In the genomic region with DNA sequence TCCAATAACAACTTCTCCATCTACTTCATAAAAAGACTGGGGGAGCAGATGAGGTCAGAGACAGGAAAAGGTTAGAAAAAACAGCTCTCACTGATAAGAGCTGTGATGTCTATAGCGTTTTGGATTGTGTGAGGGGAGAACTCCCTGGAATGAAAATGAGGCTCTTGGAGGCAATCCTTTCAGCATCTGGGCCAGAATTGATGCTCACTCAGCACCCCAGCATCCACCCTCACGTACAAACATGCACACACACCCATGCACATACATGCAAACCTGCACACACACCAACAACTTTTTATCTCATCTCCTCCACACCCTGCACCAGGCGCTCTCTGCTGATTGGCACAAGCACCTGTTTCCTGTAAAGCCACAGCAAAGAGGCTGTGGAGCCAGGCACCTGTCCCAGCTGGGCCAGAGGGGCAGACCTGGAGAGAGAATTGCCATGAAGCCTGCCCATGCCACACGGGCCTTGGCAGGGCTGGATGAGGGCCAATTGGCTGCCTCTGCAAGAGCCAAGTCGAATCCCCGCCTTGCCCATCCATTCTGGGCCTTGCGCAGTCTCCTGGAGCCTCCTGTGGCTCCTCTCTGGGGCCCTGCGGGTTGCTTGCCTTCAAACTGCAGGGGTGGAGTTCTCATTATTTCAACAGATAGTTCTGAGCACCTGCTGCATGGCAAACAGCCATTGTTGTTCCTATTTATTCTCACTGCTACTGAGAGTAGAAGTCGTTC, we compare ENCODE assay signal across 9 cellular contexts. TPM values are rescaled to one million over a fixed set of nuclear protein-coding genes. Genes with fewer than 3 reads are reported as not detected.
DNase-seq lines count a peak whose midpoint lies in the region; TF ChIP-seq lines count a peak whose summit lies in the region.
"Had no signal": no experiment of that assay in that cellular context is flagged by ENCODE, and none has a peak within 500 bp of the region (broad histone marks: within the 10 kb centered on the region; RNA-seq: fewer than 3 reads in every experiment).

No MANE protein-coding gene starts in this region.

- H3K36me3 ChIP-seq in stomach = peaks cover 0 to 26% (median 21%) of the 10 kb centered on the region in 4 donors

- no peak overlapping the region for H3K4me3 ChIP-seq in stomach
- H3K4me3 ChIP-seq: A549 had no signal

- no peak for TF ChIP-seq CTCF in stomach (IDR thresholded peaks at IDR 0.05)

- no peak for TF ChIP-seq POLR2A in stomach (IDR thresholded peaks at IDR 0.05)

- no peak for TF ChIP-seq EP300 in stomach (IDR thresholded peaks at IDR 0.05)

- intact Hi-C loops in stomach (cut with DNase I; ENCODE audit: low total_unique reads) = no loop called here

- WGBS in stomach, 5 donors = 24 to 47% (median 32%) methylated on average over 8 to 9 of the region's 9 CpGs

- no peaks in the 10 kb centered on the region for H3K9me3 ChIP-seq in stomach
- H3K9me3 ChIP-seq: A549 had no signal

- no peaks in the 10 kb centered on the region for H3K27me3 ChIP-seq in stomach

- H3K4me1 ChIP-seq in stomach = peaks cover 10 to 46% (median 36%) of the 10 kb centered on the region in 4 donors

- peak; percentile 12 for DNase-seq in activated CD4-positive, alpha-beta T cell treated with anti-CD3 and anti-CD28 coated beads for 1 hour
- no peak for DNase-seq in activated CD4-positive, alpha-beta T cell treated with anti-CD3 and anti-CD28 coated beads, Interleukin-2, amount 50 U/mL, for 4 hours
- DNase-seq in T-helper 22 cell (ENCODE audit: low read depth) (peak; percentile 47), dermis blood vessel endothelial cell (peak; percentile 71), stomach (peak; percentile 62), islet precursor cell (no peak), NCI-H187 (lab: John Stamatoyannopoulos, UW) (no peak), germinal center (ENCODE audit: low spot score) (no peak)

- peak overlapping the region; percentile 33 to 74 (median 67) for H3K27ac ChIP-seq in stomach
- H3K27ac ChIP-seq: A549 had no signal

RNA-seq across cellular contexts. Expression of a gene that starts 53.1 kb away (rescaled TPM):
- total RNA-seq in dermis blood vessel endothelial cell = 15.5 and 33.6 TPM in 2 replicates
- total RNA-seq in stomach = 10 to 100 TPM in 3 of 5 donors, 1 to 10 TPM in 2; 4.6 to 85.2 (median 10.8) TPM
- 1 to 10 TPM in 1 of 3 donors, under 1 TPM in 2; 0.58 to 1.2 (median 0.76) TPM for polyA plus RNA-seq in stomach

Comparison
In these comparisons a context has a peak if more than half of its experiments do, and no peak if none do; other contexts are left out.
1. DNase-seq: peak in activated CD4-positive, alpha-beta T cell treated with anti-CD3 and anti-CD28 coated beads for 1 hour (single experiment), T-helper 22 cell (single experiment), dermis blood vessel endothelial cell (single experiment) and stomach (single experiment); none in activated CD4-positive, alpha-beta T cell treated with anti-CD3 and anti-CD28 coated beads, Interleukin-2, amount 50 U/mL, for 4 hours (0 of 2), islet precursor cell (single experiment), NCI-H187 (0 of 2) and germinal center (single experiment).